In the genomic region with DNA sequence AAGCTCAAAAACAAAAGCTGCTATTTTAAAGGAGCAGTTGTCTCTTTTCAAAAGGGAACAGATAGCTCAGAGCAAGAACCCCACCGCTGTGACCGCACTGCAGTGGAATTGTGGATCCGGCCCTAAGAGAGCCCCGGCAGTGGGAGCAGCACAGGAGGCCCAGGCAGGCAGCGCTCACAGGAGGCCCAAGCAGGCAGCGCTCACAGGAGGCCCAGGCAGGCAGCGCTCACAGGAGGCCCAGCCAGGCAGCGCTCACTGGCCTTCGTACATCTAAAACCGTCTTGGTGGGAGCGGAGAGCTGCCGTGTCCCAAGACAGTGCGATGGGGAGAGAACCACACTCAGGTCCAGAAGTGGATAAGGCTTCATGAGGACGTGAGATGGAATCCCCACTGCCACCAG, we compare ENCODE assay signal across 17 cellular contexts. TPM values are rescaled to one million over a fixed set of nuclear protein-coding genes. Genes with fewer than 3 reads are reported as not detected.
DNase-seq lines count a peak whose midpoint lies in the region; ATAC-seq and TF ChIP-seq lines count a peak whose summit lies in the region.
"Had no signal": no experiment of that assay in that cellular context is flagged by ENCODE, and none has a peak within 500 bp of the region (broad histone marks: within the 10 kb centered on the region; RNA-seq: fewer than 3 reads in every experiment).

No MANE protein-coding gene starts in this region.

- H3K27me3 Mint-ChIP-seq in CD14-positive monocyte (ENCODE audit: low read depth in 3 of 3): peaks cover 1 to 6% (median 3%) of the 10 kb centered on the region in 3 donors
- H3K27me3 Mint-ChIP-seq in stimulated activated memory B cell treated with anti-CD40 and anti-IgM and Interleukin-4, amounts not matched to agents 10 μg/mL and 1 μg/mL and 100 μg/mL, for 72 hours: peaks cover 28% of the 10 kb centered on the region

- H3K36me3 Mint-ChIP-seq in CD14-positive monocyte: no peaks in the 10 kb centered on the region
- no peaks in the 10 kb centered on the region for H3K36me3 Mint-ChIP-seq in stimulated activated memory B cell treated with anti-CD40 and anti-IgM and Interleukin-4, amounts not matched to agents 10 μg/mL and 1 μg/mL and 100 μg/mL, for 72 hours
- H3K36me3 Mint-ChIP-seq: CD8-positive, alpha-beta memory T cell had no signal

- DNase-seq in DMS53 (lab: John Stamatoyannopoulos, UW) (peak; percentile 32), DMS53 treated with DMSO at 0.1 percent for 48 hours (lab: John Stamatoyannopoulos, UW; ENCODE audit: unreplicated experiment) (no peak), CD14-positive monocyte (ENCODE audit: low spot score) (peak; percentile 24), islet precursor cell (peak; percentile 38), SK-N-DZ (ENCODE audit: low spot score) (no peak)
- DNase-seq: ACHN; C1 segment of cervical spinal cord; Calu3; CD8-positive, alpha-beta memory T cell; DMS153; GDM1; Kasumi-1; NCI-H187; NK-92 treated with Interleukin-12 subunit alpha and Interleukin-12 subunit beta, amount 100 ng/mL, for 24 hours had no signal

- no peak overlapping the region for H3K4me3 Mint-ChIP-seq in CD14-positive monocyte
- no peak overlapping the region for H3K4me3 Mint-ChIP-seq in stimulated activated memory B cell treated with anti-CD40 and anti-IgM and Interleukin-4, amounts not matched to agents 10 μg/mL and 1 μg/mL and 100 μg/mL, for 72 hours
- H3K4me3 Mint-ChIP-seq: CD8-positive, alpha-beta memory T cell had no signal

- no peak overlapping the region for H3K27ac Mint-ChIP-seq in CD14-positive monocyte
- H3K27ac Mint-ChIP-seq in stimulated activated memory B cell treated with anti-CD40 and anti-IgM and Interleukin-4, amounts not matched to agents 10 μg/mL and 1 μg/mL and 100 μg/mL, for 72 hours: peak overlapping the region; percentile 49

- no peaks in the 10 kb centered on the region for H3K9me3 Mint-ChIP-seq in CD14-positive monocyte
- H3K9me3 Mint-ChIP-seq in stimulated activated memory B cell treated with anti-CD40 and anti-IgM and Interleukin-4, amounts not matched to agents 10 μg/mL and 1 μg/mL and 100 μg/mL, for 72 hours: no peaks in the 10 kb centered on the region
- H3K9me3 Mint-ChIP-seq: CD8-positive, alpha-beta memory T cell had no signal

- no peak for ATAC-seq in stimulated activated memory B cell treated with anti-CD40 and anti-IgM and Interleukin-4, amounts not matched to agents 10 μg/mL and 1 μg/mL and 100 μg/mL, for 72 hours
- ATAC-seq in HG02588 (IDR thresholded peaks at IDR 0.05; ENCODE audit: unreplicated experiment): no peak
- ATAC-seq in GM19395 (IDR thresholded peaks at IDR 0.05; ENCODE audit: unreplicated experiment): no peak

- peaks cover 31% of the 10 kb centered on the region for H3K4me1 Mint-ChIP-seq in CD14-positive monocyte
- H3K4me1 Mint-ChIP-seq in stimulated activated memory B cell treated with anti-CD40 and anti-IgM and Interleukin-4, amounts not matched to agents 10 μg/mL and 1 μg/mL and 100 μg/mL, for 72 hours: no peaks in the 10 kb centered on the region

- intact Hi-C loops in CD14-positive monocyte (cut with micrococcal nuclease): no loop called here

- no peak for TF ChIP-seq CTCF in CD14-positive monocyte (IDR thresholded peaks at IDR 0.05)

RNA-seq across cellular contexts. Expression of a gene that starts 4.0 kb away (rescaled TPM):
- polyA plus RNA-seq in CD14-positive monocyte: not detected
- polyA plus RNA-seq in SK-N-DZ (2014; cell fraction: cytosol; rRNA removed): not detected in 2 replicates
- polyA plus RNA-seq in SK-N-DZ (2014; cell fraction: nucleus; rRNA removed): not detected in 2 replicates
- polyA plus RNA-seq: CD8-positive, alpha-beta memory T cell had no signal

RNA-seq across cellular contexts. Expression of a gene that starts 39.6 kb away (rescaled TPM):
- polyA plus RNA-seq in CD14-positive monocyte: not detected
- polyA plus RNA-seq in SK-N-DZ (2014; cell fraction: cytosol; rRNA removed): not detected in 2 replicates
- polyA plus RNA-seq in SK-N-DZ (2014; cell fraction: nucleus; rRNA removed): not detected in 2 replicates
- polyA plus RNA-seq: CD8-positive, alpha-beta memory T cell had no signal

RNA-seq across cellular contexts. Expression of a gene that starts 55.2 kb away (rescaled TPM):
- not detected for polyA plus RNA-seq in CD14-positive monocyte
- polyA plus RNA-seq in SK-N-DZ (2014; cell fraction: cytosol; rRNA removed): not detected in 2 replicates
- not detected in 2 replicates for polyA plus RNA-seq in SK-N-DZ (2014; cell fraction: nucleus; rRNA removed)
- polyA plus RNA-seq: CD8-positive, alpha-beta memory T cell had no signal

Comparison
In these comparisons a context has a peak if more than half of its experiments do, and no peak if none do; other contexts are left out.
1. DNase-seq: peak in DMS53 (single experiment), CD14-positive monocyte (single experiment) and islet precursor cell (single experiment); none in DMS53 treated with DMSO at 0.1 percent for 48 hours (single experiment) and SK-N-DZ (single experiment).